In genomic region chr14:56102901-56103409, GRCh38 we compare ENCODE assay signal across 24 cellular contexts. TPM values are rescaled to one million over a fixed set of nuclear protein-coding genes. Genes with fewer than 3 reads are reported as not detected.
DNase-seq lines count a peak whose midpoint lies in the region; TF ChIP-seq lines count a peak whose summit lies in the region.
"Had no signal": no experiment of that assay in that cellular context is flagged by ENCODE, and none has a peak within 500 bp of the region (broad histone marks: within the 10 kb centered on the region; RNA-seq: fewer than 3 reads in every experiment).

No MANE protein-coding gene starts in this region.

- no peaks in the 10 kb centered on the region for H3K27me3 ChIP-seq in ascending aorta

- H3K36me3 Mint-ChIP-seq in HFFc6 (ENCODE audit: low read depth) = no peaks in the 10 kb centered on the region
- H3K36me3 Mint-ChIP-seq: CD14-positive monocyte had no signal

- H3K4me3 ChIP-seq in AG10803 (ENCODE audit: low read length) = no peak overlapping the region
- H3K4me3 ChIP-seq in ascending aorta = peak overlapping the region in 1 of 2 donors; percentile 27

- H3K27ac ChIP-seq in ascending aorta = no peak overlapping the region
- H3K27ac ChIP-seq: 22Rv1, HL-60, KMS-11, RWPE1 had no signal

- H3K4me1 Mint-ChIP-seq in HFFc6 (ENCODE audit: low read depth) = peaks cover 39% of the 10 kb centered on the region
- H3K4me1 Mint-ChIP-seq: CD8-positive, alpha-beta memory T cell had no signal

- no peaks in the 10 kb centered on the region for H3K9me3 ChIP-seq in ascending aorta
- H3K9me3 ChIP-seq: BE2C had no signal

- DNase-seq in AG10803 (ENCODE audit: low read depth) (peak; percentile 39), HFFc6 (no peak), fibroblast of gingiva (ENCODE audit: low read depth) (peak; percentile 59), renal cortical epithelial cell (ENCODE audit: low read depth) (peak; percentile 51), ascending aorta (ENCODE audit: low spot score in 2 of 2) (no peak), middle frontal gyrus (ENCODE audit: extremely low spot score, low spot score) (no peak), H4 (ENCODE audit: low spot score) (no peak)
- DNase-seq: BE2C; Calu3; CD8-positive, alpha-beta memory T cell; DND-41; NCI-H1048; NCI-H1417; NCI-H1694; NCI-H2081; NCI-H2227 treated with DMSO at 0.1 percent for 48 hours; NCI-H526 treated with DMSO at 0.1 percent for 48 hours; SHP77 had no signal

- H3K4me1 ChIP-seq in ascending aorta = peaks cover 0 to 8% of the 10 kb centered on the region in 2 donors

- intact Hi-C loops in ascending aorta (cut with DNase I) = no loop called here

- no peaks in the 10 kb centered on the region for H3K9me3 Mint-ChIP-seq in HFFc6
- H3K9me3 Mint-ChIP-seq: CD8-positive, alpha-beta memory T cell; IgD-negative memory B cell had no signal

- H3K4me3 Mint-ChIP-seq in HFFc6 = peak overlapping the region; percentile 16; the same call in 1 of the 2 replicates
- H3K4me3 Mint-ChIP-seq: CD14-positive monocyte; CD8-positive, alpha-beta memory T cell; IgD-negative memory B cell had no signal

- no peaks in the 10 kb centered on the region for H3K36me3 ChIP-seq in ascending aorta
- H3K36me3 ChIP-seq: BE2C had no signal

- peaks cover 3% of the 10 kb centered on the region; the same call in 1 of the 2 replicates for H3K27me3 Mint-ChIP-seq in HFFc6 (ENCODE audit: insufficient read depth)

- TF ChIP-seq CTCF in AG10803 (conservative IDR thresholded peaks at IDR 0.05; ENCODE audit: low read length) = no peak
- no peak for TF ChIP-seq CTCF in HFFc6 (IDR thresholded peaks at IDR 0.05)
- TF ChIP-seq CTCF in ascending aorta (IDR thresholded peaks at IDR 0.05) = no peak

- no peak overlapping the region for H3K27ac Mint-ChIP-seq in HFFc6
- H3K27ac Mint-ChIP-seq: CD14-positive monocyte; CD8-positive, alpha-beta memory T cell; IgD-negative memory B cell had no signal

RNA-seq across cellular contexts. Expression of gene PELI2, which starts 15.3 kb away (rescaled TPM):
- total RNA-seq in HFFc6 (2021; fragmentation: NEBNext Ultra II Directional; extraction: Animal tissue kit (Norgen Biotek cat#: 25700)) = 1 to 10 TPM in 5 of 6 experiments, under 1 TPM in 1; 0.69 to 5.9 (median 4.6) TPM
- total RNA-seq in renal cortical epithelial cell (2.1 and 8.9 TPM in 2 replicates), ascending aorta (17.1 TPM)
- 4.8 and 5.1 TPM in 2 replicates for total RNA-seq in H4 (2014; rRNA removed; shearing (Covaris generic))

Comparison
In these comparisons a context has a peak if more than half of its experiments do, and no peak if none do; other contexts are left out.
1. DNase-seq: peak in AG10803 (single experiment), fibroblast of gingiva (single experiment) and renal cortical epithelial cell (single experiment); none in HFFc6 (single experiment), ascending aorta (0 of 2), middle frontal gyrus (single experiment) and H4 (single experiment).